Comparison of ENCODE assay signal across 1 cellular context in the genomic region with DNA sequence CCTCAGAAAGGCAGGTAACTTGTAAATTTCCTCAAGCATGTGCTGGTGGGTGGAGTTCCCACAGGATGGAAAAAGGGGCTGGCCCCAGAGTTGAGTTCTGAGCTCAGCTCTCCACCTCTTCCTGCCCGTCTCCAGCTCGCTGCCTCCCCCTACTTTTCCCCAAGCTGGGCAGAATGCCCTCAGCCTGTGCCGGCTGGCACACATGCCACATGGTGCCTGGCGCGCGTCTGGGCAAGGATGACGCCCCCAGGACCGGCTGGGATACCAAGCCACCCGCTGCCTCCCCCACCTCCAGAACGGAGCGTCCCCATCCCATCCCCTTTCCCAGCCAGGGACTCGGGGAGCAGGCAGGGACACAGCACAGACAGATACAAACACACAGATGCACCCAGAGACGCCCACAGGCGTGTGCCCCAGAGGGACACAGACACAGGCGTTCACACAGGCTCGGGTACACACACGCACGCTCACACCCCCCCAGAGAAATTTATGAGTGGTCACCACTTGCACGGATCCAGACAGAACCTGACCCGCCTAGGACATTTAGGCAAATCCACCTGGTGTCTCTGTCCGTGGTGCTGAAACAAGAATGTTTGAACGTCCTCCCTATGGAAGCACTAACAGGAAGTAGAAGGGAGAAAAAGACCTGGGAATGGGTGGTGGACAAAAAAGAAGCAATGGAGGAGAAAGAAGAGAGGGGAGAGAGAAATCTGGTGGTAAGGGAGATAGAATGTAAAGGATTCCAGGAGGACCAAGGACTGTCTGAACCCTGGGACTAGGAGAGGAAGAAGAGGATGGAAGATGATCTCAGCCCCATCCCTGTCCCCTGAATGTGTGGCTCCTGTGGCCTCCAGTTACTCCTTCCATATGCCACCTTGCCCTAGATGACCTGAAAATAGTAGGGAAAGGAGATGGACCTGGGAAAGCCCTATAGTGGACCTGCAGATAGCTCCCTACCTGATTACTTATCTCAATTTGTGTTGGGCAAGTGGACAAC.
A peak's percentile ranks its signal among the peaks of the same experiment; 100 is the strongest.
TF ChIP-seq lines count a peak whose summit lies in the region.

No MANE protein-coding gene starts in this region.

TF ChIP-seq in HepG2, 621 proteins besides CTCF, POLR2A, EP300 and RAD21 (continues in another document):
- peak; percentile 29; the same call in 1 of the 2 replicates for TF ChIP-seq GATAD2A (CRISPR knock-in tag; IDR thresholded peaks at IDR 0.05)
- 0 out of 2 replicates have a peak, but pooled peaks have one; percentile 42 for TF ChIP-seq ELF1 (CRISPR knock-in tag; IDR thresholded peaks at IDR 0.05)
- TF ChIP-seq NPAS2 (CRISPR knock-in tag; IDR thresholded peaks at IDR 0.05; ENCODE audit: borderline replicate concordance): no peak
- peak; percentile 57; the same call in 1 of the 2 replicates for TF ChIP-seq STAT5B (CRISPR knock-in tag; IDR thresholded peaks at IDR 0.05)
- TF ChIP-seq TEF (CRISPR knock-in tag; IDR thresholded peaks at IDR 0.05): 0 out of 2 replicates have a peak, but pooled peaks have one; percentile 44
- peak; percentile 42; the same call in 1 of the 2 replicates for TF ChIP-seq MEF2D (CRISPR knock-in tag; IDR thresholded peaks at IDR 0.05)
- TF ChIP-seq ATF4 (CRISPR knock-in tag; IDR thresholded peaks at IDR 0.05): 0 out of 4 replicates have a peak, but pooled peaks of 1 of the 2 experiments have one; percentile 18
- TF ChIP-seq ZNF441 (CRISPR knock-in tag; IDR thresholded peaks at IDR 0.05; ENCODE audit: borderline replicate concordance): peak; percentile 85; the same call in 1 of the 2 replicates
- no peak for TF ChIP-seq HMG20A (CRISPR knock-in tag; IDR thresholded peaks at IDR 0.05; ENCODE audit: borderline replicate concordance)
- peak; percentile 70; the same call in 1 of the 2 replicates for TF ChIP-seq ARNT2 (CRISPR knock-in tag; IDR thresholded peaks at IDR 0.05; ENCODE audit: low read depth)
- TF ChIP-seq CEBPZ (IDR thresholded peaks at IDR 0.05; ENCODE audit: low read length): no peak
- TF ChIP-seq ZNF782 (CRISPR knock-in tag; IDR thresholded peaks at IDR 0.05; ENCODE audit: borderline replicate concordance): 0 out of 2 replicates have a peak, but pooled peaks have one; percentile 21
- TF ChIP-seq SATB2 (CRISPR knock-in tag; IDR thresholded peaks at IDR 0.05): no peak
- TF ChIP-seq PPARG (CRISPR knock-in tag; conservative IDR thresholded peaks at IDR 0.05): 0 out of 2 replicates have a peak, but pooled peaks have one; percentile 49
- TF ChIP-seq, protein P1, sequence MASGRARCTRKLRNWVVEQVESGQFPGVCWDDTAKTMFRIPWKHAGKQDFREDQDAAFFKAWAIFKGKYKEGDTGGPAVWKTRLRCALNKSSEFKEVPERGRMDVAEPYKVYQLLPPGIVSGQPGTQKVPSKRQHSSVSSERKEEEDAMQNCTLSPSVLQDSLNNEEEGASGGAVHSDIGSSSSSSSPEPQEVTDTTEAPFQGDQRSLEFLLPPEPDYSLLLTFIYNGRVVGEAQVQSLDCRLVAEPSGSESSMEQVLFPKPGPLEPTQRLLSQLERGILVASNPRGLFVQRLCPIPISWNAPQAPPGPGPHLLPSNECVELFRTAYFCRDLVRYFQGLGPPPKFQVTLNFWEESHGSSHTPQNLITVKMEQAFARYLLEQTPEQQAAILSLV (CRISPR knock-in tag; IDR thresholded peaks at IDR 0.05; ENCODE audit: borderline replicate concordance): peak; percentile 49; the same call in 1 of the 2 replicates
- 0 out of 2 replicates have a peak, but pooled peaks have one; percentile 34 for TF ChIP-seq ZNF639 (CRISPR knock-in tag; conservative IDR thresholded peaks at IDR 0.05)
- no peak for TF ChIP-seq DNMT3B (CRISPR knock-in tag; conservative IDR thresholded peaks at IDR 0.05)
- peak; percentile 83 for TF ChIP-seq ELF3 (CRISPR knock-in tag; IDR thresholded peaks at IDR 0.05)
- peak; percentile 54; the same call in 1 of the 2 replicates for TF ChIP-seq CENPT (CRISPR knock-in tag; IDR thresholded peaks at IDR 0.05; ENCODE audit: low read depth)
- TF ChIP-seq REL (CRISPR knock-in tag; conservative IDR thresholded peaks at IDR 0.05): 0 out of 2 replicates have a peak, but pooled peaks have one; percentile 36
- TF ChIP-seq BORCS8-MEF2B (CRISPR knock-in tag; IDR thresholded peaks at IDR 0.05): peak; percentile 53; the same call in 1 of the 2 replicates
- TF ChIP-seq, protein P2, sequence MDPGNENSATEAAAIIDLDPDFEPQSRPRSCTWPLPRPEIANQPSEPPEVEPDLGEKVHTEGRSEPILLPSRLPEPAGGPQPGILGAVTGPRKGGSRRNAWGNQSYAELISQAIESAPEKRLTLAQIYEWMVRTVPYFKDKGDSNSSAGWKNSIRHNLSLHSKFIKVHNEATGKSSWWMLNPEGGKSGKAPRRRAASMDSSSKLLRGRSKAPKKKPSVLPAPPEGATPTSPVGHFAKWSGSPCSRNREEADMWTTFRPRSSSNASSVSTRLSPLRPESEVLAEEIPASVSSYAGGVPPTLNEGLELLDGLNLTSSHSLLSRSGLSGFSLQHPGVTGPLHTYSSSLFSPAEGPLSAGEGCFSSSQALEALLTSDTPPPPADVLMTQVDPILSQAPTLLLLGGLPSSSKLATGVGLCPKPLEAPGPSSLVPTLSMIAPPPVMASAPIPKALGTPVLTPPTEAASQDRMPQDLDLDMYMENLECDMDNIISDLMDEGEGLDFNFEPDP (CRISPR knock-in tag; conservative IDR thresholded peaks at IDR 0.05): no peak
- TF ChIP-seq, protein P3, sequence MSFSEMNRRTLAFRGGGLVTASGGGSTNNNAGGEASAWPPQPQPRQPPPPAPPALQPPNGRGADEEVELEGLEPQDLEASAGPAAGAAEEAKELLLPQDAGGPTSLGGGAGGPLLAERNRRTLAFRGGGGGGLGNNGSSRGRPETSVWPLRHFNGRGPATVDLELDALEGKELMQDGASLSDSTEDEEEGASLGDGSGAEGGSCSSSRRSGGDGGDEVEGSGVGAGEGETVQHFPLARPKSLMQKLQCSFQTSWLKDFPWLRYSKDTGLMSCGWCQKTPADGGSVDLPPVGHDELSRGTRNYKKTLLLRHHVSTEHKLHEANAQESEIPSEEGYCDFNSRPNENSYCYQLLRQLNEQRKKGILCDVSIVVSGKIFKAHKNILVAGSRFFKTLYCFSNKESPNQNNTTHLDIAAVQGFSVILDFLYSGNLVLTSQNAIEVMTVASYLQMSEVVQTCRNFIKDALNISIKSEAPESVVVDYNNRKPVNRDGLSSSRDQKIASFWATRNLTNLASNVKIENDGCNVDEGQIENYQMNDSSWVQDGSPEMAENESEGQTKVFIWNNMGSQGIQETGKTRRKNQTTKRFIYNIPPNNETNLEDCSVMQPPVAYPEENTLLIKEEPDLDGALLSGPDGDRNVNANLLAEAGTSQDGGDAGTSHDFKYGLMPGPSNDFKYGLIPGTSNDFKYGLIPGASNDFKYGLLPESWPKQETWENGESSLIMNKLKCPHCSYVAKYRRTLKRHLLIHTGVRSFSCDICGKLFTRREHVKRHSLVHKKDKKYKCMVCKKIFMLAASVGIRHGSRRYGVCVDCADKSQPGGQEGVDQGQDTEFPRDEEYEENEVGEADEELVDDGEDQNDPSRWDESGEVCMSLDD (CRISPR knock-in tag; IDR thresholded peaks at IDR 0.05; ENCODE audit: borderline replicate concordance): no peak; the same call in 1 of the 2 replicates
- TF ChIP-seq RXRB (CRISPR knock-in tag; IDR thresholded peaks at IDR 0.05; ENCODE audit: borderline replicate concordance): peak; percentile 64; the same call in 1 of the 2 replicates
- no peak for TF ChIP-seq NFRKB (IDR thresholded peaks at IDR 0.05)
- peak in 1 of 2 experiments; percentile 79; a peak in 2 of 4 replicates for TF ChIP-seq KLF16 (CRISPR knock-in tag; IDR thresholded peaks at IDR 0.05)
- peak; percentile 42; the same call in 1 of the 2 replicates for TF ChIP-seq ZFP1 (CRISPR knock-in tag; IDR thresholded peaks at IDR 0.05)
- TF ChIP-seq ZNF569 (CRISPR knock-in tag; IDR thresholded peaks at IDR 0.05; ENCODE audit: borderline replicate concordance): no peak
- no peak for TF ChIP-seq ZSCAN29 (CRISPR knock-in tag; conservative IDR thresholded peaks at IDR 0.05)
- TF ChIP-seq TSC22D2 (CRISPR knock-in tag; IDR thresholded peaks at IDR 0.05; ENCODE audit: borderline replicate concordance): peak; percentile 85; the same call in 1 of the 2 replicates
- TF ChIP-seq PREB (CRISPR knock-in tag; IDR thresholded peaks at IDR 0.05): no peak
- peak; percentile 97 for TF ChIP-seq EHMT2 (IDR thresholded peaks at IDR 0.05; ENCODE audit: borderline replicate concordance, low read depth, low read length)
- TF ChIP-seq SAP130 (CRISPR knock-in tag; IDR thresholded peaks at IDR 0.05; ENCODE audit: low read depth): peak; percentile 68
- TF ChIP-seq ZNF20 (CRISPR knock-in tag; IDR thresholded peaks at IDR 0.05): no peak
- TF ChIP-seq, protein P4, sequence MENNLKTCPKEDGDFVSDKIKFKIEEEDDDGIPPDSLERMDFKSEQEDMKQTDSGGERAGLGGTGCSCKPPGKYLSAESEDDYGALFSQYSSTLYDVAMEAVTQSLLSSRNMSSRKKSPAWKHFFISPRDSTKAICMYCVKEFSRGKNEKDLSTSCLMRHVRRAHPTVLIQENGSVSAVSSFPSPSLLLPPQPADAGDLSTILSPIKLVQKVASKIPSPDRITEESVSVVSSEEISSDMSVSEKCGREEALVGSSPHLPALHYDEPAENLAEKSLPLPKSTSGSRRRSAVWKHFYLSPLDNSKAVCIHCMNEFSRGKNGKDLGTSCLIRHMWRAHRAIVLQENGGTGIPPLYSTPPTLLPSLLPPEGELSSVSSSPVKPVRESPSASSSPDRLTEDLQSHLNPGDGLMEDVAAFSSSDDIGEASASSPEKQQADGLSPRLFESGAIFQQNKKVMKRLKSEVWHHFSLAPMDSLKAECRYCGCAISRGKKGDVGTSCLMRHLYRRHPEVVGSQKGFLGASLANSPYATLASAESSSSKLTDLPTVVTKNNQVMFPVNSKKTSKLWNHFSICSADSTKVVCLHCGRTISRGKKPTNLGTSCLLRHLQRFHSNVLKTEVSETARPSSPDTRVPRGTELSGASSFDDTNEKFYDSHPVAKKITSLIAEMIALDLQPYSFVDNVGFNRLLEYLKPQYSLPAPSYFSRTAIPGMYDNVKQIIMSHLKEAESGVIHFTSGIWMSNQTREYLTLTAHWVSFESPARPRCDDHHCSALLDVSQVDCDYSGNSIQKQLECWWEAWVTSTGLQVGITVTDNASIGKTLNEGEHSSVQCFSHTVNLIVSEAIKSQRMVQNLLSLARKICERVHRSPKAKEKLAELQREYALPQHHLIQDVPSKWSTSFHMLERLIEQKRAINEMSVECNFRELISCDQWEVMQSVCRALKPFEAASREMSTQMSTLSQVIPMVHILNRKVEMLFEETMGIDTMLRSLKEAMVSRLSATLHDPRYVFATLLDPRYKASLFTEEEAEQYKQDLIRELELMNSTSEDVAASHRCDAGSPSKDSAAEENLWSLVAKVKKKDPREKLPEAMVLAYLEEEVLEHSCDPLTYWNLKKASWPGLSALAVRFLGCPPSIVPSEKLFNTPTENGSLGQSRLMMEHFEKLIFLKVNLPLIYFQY (CRISPR knock-in tag; IDR thresholded peaks at IDR 0.05; ENCODE audit: borderline replicate concordance): peak; percentile 77; the same call in 1 of the 2 replicates
- peak; percentile 71; the same call in 1 of the 2 replicates for TF ChIP-seq HOXA5 (CRISPR knock-in tag; IDR thresholded peaks at IDR 0.05)
- no peak for TF ChIP-seq SNRNP70 (IDR thresholded peaks at IDR 0.05; ENCODE audit: low read depth, low read length)
